10 cellular contexts compared by ENCODE assay signal in the genomic region with DNA sequence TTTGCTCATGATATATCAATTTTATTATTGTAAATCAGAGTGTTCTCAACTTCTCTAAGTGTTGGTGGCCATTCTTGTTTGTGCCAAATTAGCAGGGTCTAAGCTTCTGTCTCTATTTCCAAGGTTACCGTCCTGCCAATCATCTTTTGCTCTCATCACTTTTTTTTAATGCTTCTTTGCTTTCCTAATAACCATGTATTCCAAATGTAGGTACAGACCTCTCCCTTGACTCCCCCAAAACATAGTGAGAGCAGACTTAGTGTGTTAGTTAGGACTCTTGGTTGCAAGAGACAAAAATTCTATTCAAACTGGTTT. TPM values are rescaled to one million over a fixed set of nuclear protein-coding genes. Genes with fewer than 3 reads are reported as not detected.
DNase-seq lines count a peak whose midpoint lies in the region; ATAC-seq and TF ChIP-seq lines count a peak whose summit lies in the region.
"Had no signal": no experiment of that assay in that cellular context is flagged by ENCODE, and none has a peak within 500 bp of the region (broad histone marks: within the 10 kb centered on the region; RNA-seq: fewer than 3 reads in every experiment).

No MANE protein-coding gene starts in this region.

- 27 to 50% (median 44%) methylated on average over 1 of the region's 1 CpG for WGBS in psoas muscle, 3 donors

- H3K27me3 Mint-ChIP-seq in HFFc6 (ENCODE audit: insufficient read depth): peaks cover 9% of the 10 kb centered on the region; the same call in 1 of the 2 replicates
- H3K27me3 Mint-ChIP-seq in effector memory CD8-positive, alpha-beta T cell: no peaks in the 10 kb centered on the region

- H3K27ac Mint-ChIP-seq in HFFc6: no peak overlapping the region
- no peak overlapping the region for H3K27ac Mint-ChIP-seq in effector memory CD8-positive, alpha-beta T cell

- ATAC-seq in GM19328 (IDR thresholded peaks at IDR 0.05; ENCODE audit: unreplicated experiment) (peak; percentile 18), psoas muscle (peak in 2 of 4 donors; percentile 2 to 6)
- ATAC-seq in effector memory CD8-positive, alpha-beta T cell (replicated peaks): no peak

- H3K4me3 ChIP-seq in brain microvascular endothelial cell (ENCODE audit: low read depth, low read length) (no peak overlapping the region), psoas muscle (peak overlapping the region; percentile 19)
- H3K4me3 ChIP-seq: mucosa of descending colon had no signal

- DNase-seq in HFFc6 (no peak), brain microvascular endothelial cell (no peak), psoas muscle (no peak), NCI-H2081 (lab: John Stamatoyannopoulos, UW) (no peak), COLO668 (lab: John Stamatoyannopoulos, UW; ENCODE audit: unreplicated experiment) (no peak), NCI-H2081 treated with DMSO at 0.1 percent for 48 hours (lab: John Stamatoyannopoulos, UW) (no peak)
- no peak for DNase-seq in effector memory CD8-positive, alpha-beta T cell
- DNase-seq: stimulated activated CD4-positive, alpha-beta T cell treated with anti-CD3 and anti-CD28 coated beads, Interleukin-2, amount 100 ng/mL, for 24 hours had no signal

- no peaks in the 10 kb centered on the region for H3K36me3 ChIP-seq in brain microvascular endothelial cell (replicated peaks)
- no peaks in the 10 kb centered on the region for H3K36me3 ChIP-seq in psoas muscle (ENCODE audit: insufficient read depth in 1 of 2, low read depth in 1 of 2)

- peaks cover 35% of the 10 kb centered on the region for H3K4me1 ChIP-seq in psoas muscle

- no peaks in the 10 kb centered on the region for H3K36me3 Mint-ChIP-seq in HFFc6 (ENCODE audit: low read depth)
- H3K36me3 Mint-ChIP-seq in effector memory CD8-positive, alpha-beta T cell (ENCODE audit: insufficient read depth): no peaks in the 10 kb centered on the region

- TF ChIP-seq CTCF in HFFc6 (IDR thresholded peaks at IDR 0.05): no peak
- no peak for TF ChIP-seq CTCF in brain microvascular endothelial cell (IDR thresholded peaks at IDR 0.05; ENCODE audit: low read depth, low read length, missing control alignments)
- TF ChIP-seq CTCF in psoas muscle (IDR thresholded peaks at IDR 0.05): no peak

- H3K9me3 ChIP-seq in psoas muscle: no peaks in the 10 kb centered on the region
- H3K9me3 ChIP-seq: mucosa of descending colon had no signal

- in situ Hi-C loops in brain microvascular endothelial cell (cut with HindIII; ENCODE audit: low pct_ligation_motif_present, low sequenced_read_pairs): no loop called here

- intact Hi-C loops in psoas muscle (cut with DNase I): loop anchor here in 1 of 2 donors (5.0 kb wide), 1 partner anchor 36 kb away; a partner anchor contains a TSS

- peaks cover 44% of the 10 kb centered on the region for H3K4me1 Mint-ChIP-seq in HFFc6 (ENCODE audit: low read depth)
- peaks cover 0 to 6% of the 10 kb centered on the region in 2 donors for H3K4me1 Mint-ChIP-seq in effector memory CD8-positive, alpha-beta T cell (ENCODE audit: low read depth in 2 of 2)

- H3K4me3 Mint-ChIP-seq in HFFc6: peak overlapping the region; percentile 13; the same call in 1 of the 2 replicates
- no peak overlapping the region for H3K4me3 Mint-ChIP-seq in effector memory CD8-positive, alpha-beta T cell

- H3K27me3 ChIP-seq in brain microvascular endothelial cell (replicated peaks) (no peaks in the 10 kb centered on the region), psoas muscle (ENCODE audit: insufficient read depth in 3 of 3, low read length in 2 of 3) (no peaks in the 10 kb centered on the region)

- H3K27ac ChIP-seq in brain microvascular endothelial cell (peak overlapping the region; percentile 32), psoas muscle (peak overlapping the region; percentile 62)

- no peaks in the 10 kb centered on the region for H3K9me3 Mint-ChIP-seq in HFFc6
- H3K9me3 Mint-ChIP-seq in effector memory CD8-positive, alpha-beta T cell: no peaks in the 10 kb centered on the region

RNA-seq across cellular contexts. Expression of a gene that starts 17.9 kb away (rescaled TPM):
- 10 to 100 TPM; 16.4 to 18.4 (median 18.0) TPM for total RNA-seq in HFFc6 (2021; fragmentation: NEBNext Ultra II Directional; extraction: Animal tissue kit (Norgen Biotek cat#: 25700))
- 10 to 100 TPM; 20.2 to 41.7 (median 29.9) TPM for total RNA-seq in psoas muscle
- 1 to 10 TPM; 4.0 to 8.7 (median 5.1) TPM for polyA plus RNA-seq in psoas muscle

RNA-seq across cellular contexts. Expression of a gene that starts 36.7 kb away (rescaled TPM):
- 100 to 1,000 TPM in 4 of 6 experiments, 10 to 100 TPM in 2; 95.9 to 143 (median 107) TPM for total RNA-seq in HFFc6 (2021; fragmentation: NEBNext Ultra II Directional; extraction: Animal tissue kit (Norgen Biotek cat#: 25700))
- 10 to 100 TPM; 66.1 to 83.6 (median 80.2) TPM for total RNA-seq in psoas muscle
- 10 to 100 TPM; 35.5 to 76.7 (median 46.7) TPM for polyA plus RNA-seq in psoas muscle
